In genomic region chr7:128343554-128344430, GRCh38 we compare ENCODE assay signal across 8 cellular contexts. TPM values are rescaled to one million over a fixed set of nuclear protein-coding genes. Genes with fewer than 3 reads are reported as not detected.
DNase-seq lines count a peak whose midpoint lies in the region; ATAC-seq and TF ChIP-seq lines count a peak whose summit lies in the region.

TSS of gene RBM28 (minus strand) at chr7:128343908. CDS start at chr7:128343793, 115 bp downstream.

- peak; percentile 96 for ATAC-seq in GM21717 (IDR thresholded peaks at IDR 0.05; ENCODE audit: unreplicated experiment)

- WGBS in esophagus muscularis mucosa: 16% methylated on average over 36 of the region's 49 CpGs

- H3K27ac ChIP-seq in Peyer's patch (peak within 1 kb of the TSS; percentile 59 to 85 (median 72)), esophagus muscularis mucosa (replicated peaks in 1 of 4) (peak within 1 kb of the TSS; percentile 75 to 83 (median 79))

- H3K36me3 ChIP-seq in Peyer's patch (peaks cover 0 to 9% (median under 1%) of the 10 kb centered on the region in 3 donors), esophagus muscularis mucosa (peaks cover 5 to 10% (median 8%) of the 10 kb centered on the region in 4 donors)

- DNase-seq in DMS79 (lab: John Stamatoyannopoulos, UW) (peak; percentile 71), Peyer's patch (peak; percentile 80 to 92 (median 88)), esophagus muscularis mucosa (ENCODE audit: extremely low spot score) (peak; percentile 97), myocyte (ENCODE audit: low read depth) (peak; percentile 99)
- peak; percentile 91 for DNase-seq in Jurkat, Clone E6-1 (ENCODE audit: low read depth, low spot score)
- peak; percentile 92 for DNase-seq in activated T-cell treated with anti-CD3 and anti-CD28 coated beads, Interleukin-2, amount 50 U/mL, for 48 hours
- peak; percentile 69 to 77 for DNase-seq in stimulated activated CD8-positive, alpha-beta memory T cell treated with anti-CD3 and anti-CD28 coated beads, Interleukin-7, amount 100 ng/mL, for 4 hours (ENCODE audit: low read depth in 2 of 2)

- TF ChIP-seq CTCF in Peyer's patch (IDR thresholded peaks at IDR 0.05) (no peak), esophagus muscularis mucosa (IDR thresholded peaks at IDR 0.05) (peak in 2 of 3 experiments; percentile 4 to 19)

- peak in 1 of 2 donors; percentile 44 for TF ChIP-seq POLR2A in Peyer's patch (IDR thresholded peaks at IDR 0.05)
- no peak for TF ChIP-seq POLR2A in esophagus muscularis mucosa (IDR thresholded peaks at IDR 0.05; ENCODE audit: low read depth)

- H3K9me3 ChIP-seq in Peyer's patch (no peaks in the 10 kb centered on the region), esophagus muscularis mucosa (no peaks in the 10 kb centered on the region)

- intact Hi-C loops in esophagus muscularis mucosa (cut with DNase I): no loop called here

- H3K4me1 ChIP-seq in Peyer's patch (peaks cover 3 to 18% (median 9%) of the 10 kb centered on the region in 4 donors), esophagus muscularis mucosa (peaks cover 25 to 31% (median 25%) of the 10 kb centered on the region in 4 donors)

- no peaks in the 10 kb centered on the region for H3K27me3 ChIP-seq in Peyer's patch
- H3K27me3 ChIP-seq in esophagus muscularis mucosa: no peaks in the 10 kb centered on the region

- TF ChIP-seq EP300 in esophagus muscularis mucosa (IDR thresholded peaks at IDR 0.05): no peak

- H3K4me3 ChIP-seq in Jurkat, Clone E6-1 (ENCODE audit: low read length): peak within 1 kb of the TSS; percentile 96
- H3K4me3 ChIP-seq in Peyer's patch (peak within 1 kb of the TSS; percentile 62 to 78 (median 69)), esophagus muscularis mucosa (peak within 1 kb of the TSS; percentile 63 to 78 (median 72))

RNA-seq across cellular contexts. Expression of gene RBM28, which starts in this region (rescaled TPM):
- 62.6 TPM for polyA plus RNA-seq in Jurkat, Clone E6-1 (2012; ENCODE audit: insufficient read depth, insufficient read length)
- total RNA-seq in Peyer's patch (100 to 1,000 TPM in 1 of 4 donors, 10 to 100 TPM in 3; 19.1 to 142 (median 24.2) TPM), esophagus muscularis mucosa (10 to 100 TPM; 13.3 to 16.6 (median 15.0) TPM), myocyte (24.5 and 25.4 TPM in 2 replicates)
- 37.6 TPM for polyA plus RNA-seq in myocyte (2012)

Comparison
In these comparisons a context has a peak if more than half of its experiments do, and no peak if none do; other contexts are left out.
1. Peak in every context shown above with its lines: DNase-seq, ATAC-seq, H3K4me3 ChIP-seq and H3K27ac ChIP-seq.
2. CTCF ChIP-seq: peak in esophagus muscularis mucosa (2 of 3); none in Peyer's patch (0 of 6).